In the genomic region with DNA sequence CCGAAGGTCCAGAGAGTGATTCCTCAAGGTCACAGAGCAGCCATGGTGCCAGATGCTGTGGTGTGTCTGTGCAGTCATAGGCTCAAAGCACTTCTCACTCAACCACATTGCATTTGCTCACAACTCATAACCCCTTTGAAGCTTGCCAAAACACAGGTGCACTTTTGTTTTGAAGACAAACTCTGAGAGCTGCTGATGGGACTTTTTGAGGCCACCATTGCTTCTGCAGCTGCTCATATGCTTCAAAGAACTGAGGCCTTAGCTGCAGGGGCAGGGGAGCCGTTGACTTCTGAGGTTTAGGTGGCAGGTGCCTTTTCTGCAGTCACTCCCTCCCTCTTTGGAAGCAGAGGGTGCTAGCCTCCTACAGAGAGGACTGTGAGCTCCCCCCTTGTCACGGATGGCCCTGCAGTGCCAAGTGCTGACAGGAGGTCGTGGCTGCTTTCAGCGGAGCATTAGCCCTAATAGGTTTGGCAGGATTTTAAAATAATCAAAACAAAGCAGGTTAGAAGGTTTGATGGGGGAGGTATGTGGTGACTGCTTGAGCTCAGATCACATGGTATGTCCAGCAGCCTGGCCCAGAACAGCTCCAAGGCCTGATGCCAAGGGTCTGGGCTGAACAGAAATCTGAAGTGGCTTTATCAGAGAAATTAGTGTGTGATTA, we compare ENCODE assay signal across 9 cellular contexts.
DNase-seq lines count a peak whose midpoint lies in the region; ATAC-seq, FAIRE-seq and TF ChIP-seq lines count a peak whose summit lies in the region.
"Had no signal": no experiment of that assay in that cellular context is flagged by ENCODE, and none has a peak within 500 bp of the region (broad histone marks: within the 10 kb centered on the region; RNA-seq: fewer than 3 reads in every experiment).

No MANE protein-coding gene starts in this region.

- H4K91ac ChIP-seq in H1 (replicated peaks; ENCODE audit: insufficient read length, low read length) = no peak overlapping the region

- DNase-seq in BE2C (peak; percentile 24), H1 (ENCODE audit: low read depth in 1 of 2, low spot score in 2 of 2) (no peak), HT-29 (ENCODE audit: low spot score) (no peak), GM20000 (ENCODE audit: low spot score) (no peak), NCI-H226 (no peak)

- H3K4me3 ChIP-seq in BE2C (ENCODE audit: low read depth, low read length) (no peak overlapping the region), H1 (ENCODE audit: extremely low read depth in 1 of 4, insufficient read depth in 2 of 4, low read depth in 3 of 4, low read length in 4 of 4) (no peak overlapping the region)

- no peak overlapping the region for H2BK12ac ChIP-seq in H1 (ENCODE audit: low read depth, low read length)

- H3K14ac ChIP-seq in H1 (ENCODE audit: insufficient read length) = no peak overlapping the region

- H4K8ac ChIP-seq in H1 (ENCODE audit: extremely low read depth, insufficient read depth, low read length) = no peak overlapping the region

- H3K23ac ChIP-seq in H1 (ENCODE audit: insufficient read length) = no peak overlapping the region

- ATAC-seq in HG02870 (IDR thresholded peaks at IDR 0.05; ENCODE audit: unreplicated experiment) = peak; percentile 68
- ATAC-seq in activated CD4-positive, CD25-positive, alpha-beta regulatory T cell treated with anti-CD3 and anti-CD28 coated beads, Interleukin-2, amount 50 U/mL, for 24 hours = peak; percentile 78 to 82
- ATAC-seq in HG02588 (IDR thresholded peaks at IDR 0.05; ENCODE audit: unreplicated experiment) = no peak

- CTCF ChIA-PET in H1 (lab: Charles Lee; ENCODE audit: partially characterized antibody) = interaction anchor here (0.5 to 1.2 kb wide), 6 partner anchors 38 to 350 kb away, joined by 3 read pairs; no protein-coding TSS in a partner anchor

- H2BK5ac ChIP-seq in H1 (ENCODE audit: low read depth, low read length) = no peak overlapping the region

- H3K4me1 ChIP-seq in BE2C = no peaks in the 10 kb centered on the region
- no peaks in the 10 kb centered on the region for H3K4me1 ChIP-seq in H1 (replicated peaks in 1 of 4; ENCODE audit: control insufficient read depth in 3 of 4, insufficient read depth in 4 of 4, low read length in 3 of 4)

- FAIRE-seq in H1 (lab: Jason Lieb, UNC) = no peak
- FAIRE-seq: TTC549 had no signal

- H4K5ac ChIP-seq in H1 (ENCODE audit: insufficient read length, low read depth, low read length) = no peak overlapping the region

- H3K36me3 ChIP-seq in BE2C (no peaks in the 10 kb centered on the region), H1 (ENCODE audit: control insufficient read depth in 2 of 4, insufficient read depth in 4 of 4, low read length in 3 of 4) (no peaks in the 10 kb centered on the region)

- TF ChIP-seq RAD21 in H1 (IDR thresholded peaks at IDR 0.05 in 1 of 2, conservative IDR thresholded peaks at IDR 0.05 in 1 of 2; ENCODE audit: low read depth in 2 of 2, low read length in 2 of 2) = no peak

- no peak for TF ChIP-seq EP300 in H1 (IDR thresholded peaks at IDR 0.05; ENCODE audit: borderline replicate concordance in 1 of 2, low read depth in 2 of 2, low read length in 2 of 2)

- TF ChIP-seq CTCF in BE2C (IDR thresholded peaks at IDR 0.05; ENCODE audit: low read depth, low read length) (no peak), H1 (IDR thresholded peaks at IDR 0.05; ENCODE audit: control extremely low read depth in 1 of 3, insufficient read depth in 1 of 3, low read depth in 1 of 3, low read length in 3 of 3) (no peak), GM20000 (IDR thresholded peaks at IDR 0.05; ENCODE audit: extremely low read depth, missing control alignments) (no peak)

- H3K18ac ChIP-seq in H1 (ENCODE audit: extremely low read depth, low read length) = no peak overlapping the region

- H3K56ac ChIP-seq in H1 (replicated peaks; ENCODE audit: insufficient read length, low read depth, low read length) = no peak overlapping the region

- H3K27me3 ChIP-seq in BE2C (no peaks in the 10 kb centered on the region), H1 (replicated peaks in 1 of 4; ENCODE audit: control insufficient read depth in 3 of 4, extremely low read depth in 1 of 4, insufficient read depth in 3 of 4, low read length in 3 of 4) (no peaks in the 10 kb centered on the region)

- no peak overlapping the region for H3K9ac ChIP-seq in H1 (replicated peaks in 1 of 4; ENCODE audit: extremely low read depth in 1 of 4, low read depth in 3 of 4, low read length in 3 of 4)

- 85% methylated on average over 5 of the region's 5 CpGs; no CpG with 5 or more reads in 1 of the 2 experiments for WGBS in H1 (ENCODE audit: extremely low coverage in 1 of 2, insufficient coverage in 1 of 2, insufficient read length in 1 of 2, insufficient replicate concordance in 2 of 2, low coverage in 1 of 2, low lambda C conversion rate in 2 of 2, missing lambda C conversion rate in 1 of 2), 2 experiments

- POLR2A ChIA-PET in H1 (lab: Charles Lee; ENCODE audit: partially characterized antibody) = no interaction called here

- H2AFZ ChIP-seq in H1 (ENCODE audit: low read length) = no peak overlapping the region

- H3K79me2 ChIP-seq in H1 (ENCODE audit: control insufficient read depth in 1 of 2, insufficient read depth in 2 of 2, low read length in 2 of 2) = no peaks in the 10 kb centered on the region

- no peak overlapping the region for H2BK15ac ChIP-seq in H1 (ENCODE audit: low read length)

- H3K23me2 ChIP-seq in H1 (ENCODE audit: low read depth, low read length) = no peaks in the 10 kb centered on the region

- H3K79me1 ChIP-seq in H1 (ENCODE audit: low read depth, low read length) = no peaks in the 10 kb centered on the region

- H3K4ac ChIP-seq in H1 (replicated peaks; ENCODE audit: insufficient read length, low read depth, low read length) = no peak overlapping the region

- no peak overlapping the region for H3K27ac ChIP-seq in H1 (ENCODE audit: low read depth, low read length)

- no peak overlapping the region for H2AK5ac ChIP-seq in H1 (ENCODE audit: low read depth, low read length)

- H2BK120ac ChIP-seq in H1 (replicated peaks; ENCODE audit: low read depth, low read length) = no peak overlapping the region

- H4K20me1 ChIP-seq in H1 (replicated peaks in 1 of 2; ENCODE audit: control insufficient read depth in 1 of 2, insufficient read depth in 2 of 2, low read length in 2 of 2) = no peaks in the 10 kb centered on the region

- H3K9me3 ChIP-seq in BE2C = no peaks in the 10 kb centered on the region
- H3K9me3 ChIP-seq in H1 (ENCODE audit: insufficient read depth in 2 of 2, low read depth in 1 of 2, low read length in 1 of 2) = no peaks in the 10 kb centered on the region

- no peak overlapping the region for H3K4me2 ChIP-seq in H1 (ENCODE audit: insufficient read depth in 1 of 2, low read depth in 2 of 2, low read length in 2 of 2)

- no peak for TF ChIP-seq POLR2A in H1 (IDR thresholded peaks at IDR 0.05; ENCODE audit: control extremely low read depth in 1 of 2, low read depth in 2 of 2, low read length in 2 of 2)

- peak overlapping the region; percentile 27; the same call in 1 of the 2 replicates for H2BK20ac ChIP-seq in H1 (ENCODE audit: low read length)

TF ChIP-seq in H1, 55 proteins besides CTCF, POLR2A, EP300 and RAD21:
- no peak for TF ChIP-seq SIX5 (IDR thresholded peaks at IDR 0.05; ENCODE audit: low read depth, low read length)
- TF ChIP-seq POU5F1 (IDR thresholded peaks at IDR 0.05; ENCODE audit: low read depth, low read length) = no peak
- TF ChIP-seq GTF2F1 (IDR thresholded peaks at IDR 0.05; ENCODE audit: borderline replicate concordance, low read depth, low read length) = no peak
- no peak for TF ChIP-seq PHF8 (conservative IDR thresholded peaks at IDR 0.05; ENCODE audit: low read depth, low read length)
- TF ChIP-seq TBP (IDR thresholded peaks at IDR 0.05; ENCODE audit: low read depth, low read length) = no peak
- TF ChIP-seq JUND (IDR thresholded peaks at IDR 0.05; ENCODE audit: low read length) = no peak
